ENCODE assay signal across 10 cellular contexts in the genomic region with DNA sequence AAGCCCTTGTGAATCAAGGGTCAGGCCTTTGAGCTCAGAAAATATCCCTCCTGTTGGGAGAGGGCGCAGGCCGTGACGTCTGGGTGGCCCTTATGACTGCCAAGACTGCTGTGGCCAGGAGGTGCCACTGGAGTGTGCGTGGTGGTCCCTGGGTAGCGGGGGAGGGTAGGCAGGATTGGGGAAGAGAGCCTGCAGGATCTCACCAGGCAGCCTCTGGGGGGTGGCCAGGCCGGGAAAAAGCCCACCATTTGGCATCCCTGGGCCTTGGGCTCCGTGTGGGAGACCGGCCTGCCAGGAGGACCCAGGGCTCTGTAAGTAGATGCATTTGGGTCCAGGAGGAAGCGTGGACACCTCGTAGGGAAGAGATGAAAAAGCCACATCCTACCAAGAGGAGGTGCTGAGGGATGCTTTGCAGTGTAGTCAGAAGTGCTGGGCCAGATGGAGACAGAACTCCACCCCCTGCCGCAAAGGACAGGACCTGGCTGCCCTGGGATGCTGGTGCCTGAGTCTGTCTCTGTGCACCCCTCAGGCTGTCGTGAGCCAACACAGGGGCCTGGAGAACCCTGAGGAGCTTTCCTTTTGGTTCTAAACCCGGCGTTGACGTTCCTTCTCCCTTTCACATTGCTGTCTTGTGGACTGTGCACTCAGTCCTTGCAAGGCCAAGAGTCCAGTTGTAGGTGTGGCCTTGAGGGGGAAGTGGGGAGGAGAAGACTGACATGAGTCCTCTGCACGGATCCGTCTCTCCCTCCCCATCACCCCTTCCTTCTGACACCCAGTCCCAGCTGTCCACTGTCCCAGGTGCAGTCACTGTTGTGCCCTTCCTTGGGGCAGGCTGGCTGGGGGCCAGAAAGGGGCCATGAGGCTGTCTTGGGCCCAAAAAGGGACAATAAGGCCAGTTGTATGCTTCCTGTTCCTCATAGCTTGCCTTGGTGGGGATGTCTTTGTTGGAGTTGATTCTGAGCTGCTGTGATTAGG. TPM values are rescaled to one million over a fixed set of nuclear protein-coding genes. Genes with fewer than 3 reads are reported as not detected.
DNase-seq lines count a peak whose midpoint lies in the region; ATAC-seq, FAIRE-seq and TF ChIP-seq lines count a peak whose summit lies in the region.
"Had no signal": no experiment of that assay in that cellular context is flagged by ENCODE, and none has a peak within 500 bp of the region (broad histone marks: within the 10 kb centered on the region; RNA-seq: fewer than 3 reads in every experiment).

No MANE protein-coding gene starts in this region.

- H3K79me2 ChIP-seq in DOHH2 (ENCODE audit: control insufficient read depth, low read length) (peaks cover 14% of the 10 kb centered on the region), H1 (ENCODE audit: control insufficient read depth in 1 of 2, insufficient read depth in 2 of 2, low read length in 2 of 2) (no peaks in the 10 kb centered on the region), parathyroid adenoma (no peaks in the 10 kb centered on the region)

- H3K4ac ChIP-seq in H1 (replicated peaks; ENCODE audit: insufficient read length, low read depth, low read length) = no peak overlapping the region

- no peak for FAIRE-seq in H1 (lab: Jason Lieb, UNC)
- FAIRE-seq: colon had no signal

- H2BK12ac ChIP-seq in H1 (ENCODE audit: low read depth, low read length) = no peak overlapping the region

- no peak overlapping the region for H2BK5ac ChIP-seq in H1 (ENCODE audit: low read depth, low read length)

- H3K36me3 ChIP-seq in DOHH2 (ENCODE audit: control insufficient read depth, low read length) (peaks cover 29% of the 10 kb centered on the region), H1 (ENCODE audit: control insufficient read depth in 2 of 4, insufficient read depth in 4 of 4, low read length in 3 of 4) (no peaks in the 10 kb centered on the region), parathyroid adenoma (ENCODE audit: control insufficient read depth, insufficient read depth, low read length) (no peaks in the 10 kb centered on the region)
- H3K36me3 ChIP-seq: prostate gland had no signal

- H2AFZ ChIP-seq in H1 (ENCODE audit: low read length) = no peak overlapping the region
- peak overlapping the region; percentile 57 for H2AFZ ChIP-seq in parathyroid adenoma

- no peak overlapping the region for H3K18ac ChIP-seq in H1 (ENCODE audit: extremely low read depth, low read length)

- POLR2A ChIA-PET in H1 (lab: Charles Lee; ENCODE audit: partially characterized antibody) = interaction anchor here (0.9 to 7.0 kb wide), 10 partner anchors 12 to 175 kb away, joined by 3 to 83 read pairs (median 5); partner anchors contain the start of genes ATF4 and MIEF1

- TF ChIP-seq CTCF in DOHH2 (IDR thresholded peaks at IDR 0.05; ENCODE audit: low read depth, low read length, poor library complexity, severe bottlenecking) (no peak), H1 (IDR thresholded peaks at IDR 0.05; ENCODE audit: control extremely low read depth in 1 of 3, insufficient read depth in 1 of 3, low read depth in 1 of 3, low read length in 3 of 3) (no peak), parathyroid adenoma (IDR thresholded peaks at IDR 0.05) (no peak)

- H3K4me2 ChIP-seq in DOHH2 (ENCODE audit: low read length) (peak overlapping the region; percentile 42), H1 (ENCODE audit: insufficient read depth in 1 of 2, low read depth in 2 of 2, low read length in 2 of 2) (peak overlapping the region; percentile 23 to 38; a peak in 1 of 4 replicates), parathyroid adenoma (ENCODE audit: low read length) (no peak overlapping the region)

- H3K79me1 ChIP-seq in H1 (ENCODE audit: low read depth, low read length) = no peaks in the 10 kb centered on the region

- peaks cover 8% of the 10 kb centered on the region; the same call in 1 of the 2 replicates for H3F3A ChIP-seq in DOHH2 (ENCODE audit: control insufficient read depth, insufficient read depth)

- 88% methylated on average over 14 of the region's 17 CpGs; no CpG with 5 or more reads in 1 of the 2 experiments for WGBS in H1 (ENCODE audit: extremely low coverage in 1 of 2, insufficient coverage in 1 of 2, insufficient read length in 1 of 2, insufficient replicate concordance in 2 of 2, low coverage in 1 of 2, low lambda C conversion rate in 2 of 2, missing lambda C conversion rate in 1 of 2), 2 experiments

- no peak for TF ChIP-seq POLR2A in H1 (IDR thresholded peaks at IDR 0.05; ENCODE audit: control extremely low read depth in 1 of 2, low read depth in 2 of 2, low read length in 2 of 2)

- DNase-seq in Jurkat, Clone E6-1 (ENCODE audit: low read depth, low spot score) = no peak
- DNase-seq in H1 (ENCODE audit: low read depth in 1 of 2, low spot score in 2 of 2) (no peak), GM03348 (ENCODE audit: low spot score) (no peak)
- DNase-seq in activated naive CD4-positive, alpha-beta T cell (lab: John Stamatoyannopoulos, UW) = no peak

- TF ChIP-seq RAD21 in H1 (IDR thresholded peaks at IDR 0.05 in 1 of 2, conservative IDR thresholded peaks at IDR 0.05 in 1 of 2; ENCODE audit: low read depth in 2 of 2, low read length in 2 of 2) = no peak

- H3K56ac ChIP-seq in H1 (replicated peaks; ENCODE audit: insufficient read length, low read depth, low read length) = no peak overlapping the region

- H3K9me2 ChIP-seq in DOHH2 (replicated peaks; ENCODE audit: control insufficient read depth, low read length) = no peaks in the 10 kb centered on the region

- H3K9me3 ChIP-seq in DOHH2 (ENCODE audit: control insufficient read depth, insufficient read depth, low read length) (no peaks in the 10 kb centered on the region), H1 (ENCODE audit: insufficient read depth in 2 of 2, low read depth in 1 of 2, low read length in 1 of 2) (no peaks in the 10 kb centered on the region), parathyroid adenoma (ENCODE audit: control insufficient read depth, low read length) (no peaks in the 10 kb centered on the region)
- H3K9me3 ChIP-seq: prostate gland had no signal

- no peak for ATAC-seq in HG02642 (IDR thresholded peaks at IDR 0.05; ENCODE audit: poor library complexity, unreplicated experiment)
- no peak for ATAC-seq in HG02870 (IDR thresholded peaks at IDR 0.05; ENCODE audit: unreplicated experiment)

- no peaks in the 10 kb centered on the region for H3K23me2 ChIP-seq in H1 (ENCODE audit: low read depth, low read length)

- H3K4me1 ChIP-seq in DOHH2 (ENCODE audit: control insufficient read depth, low read length) (peaks cover 25% of the 10 kb centered on the region), H1 (replicated peaks in 1 of 4; ENCODE audit: control insufficient read depth in 3 of 4, insufficient read depth in 4 of 4, low read length in 3 of 4) (peaks cover 0 to 6% (median 4%) of the 10 kb centered on the region in 4 experiments; a peak in 4 of 7 replicates), parathyroid adenoma (no peaks in the 10 kb centered on the region)
- H3K4me1 ChIP-seq: prostate gland had no signal

- no peak overlapping the region for H4K5ac ChIP-seq in H1 (ENCODE audit: insufficient read length, low read depth, low read length)

- no peak for TF ChIP-seq EP300 in H1 (IDR thresholded peaks at IDR 0.05; ENCODE audit: borderline replicate concordance in 1 of 2, low read depth in 2 of 2, low read length in 2 of 2)

- CTCF ChIA-PET in H1 (lab: Charles Lee; ENCODE audit: partially characterized antibody) = interaction anchor here (0.9 to 19.7 kb wide), 14 partner anchors 9 to 169 kb away, joined by 3 to 361 read pairs (median 3); partner anchors contain the start of gene RPS19BP1

- no peak overlapping the region for H2BK120ac ChIP-seq in H1 (replicated peaks; ENCODE audit: low read depth, low read length)

- H3K9ac ChIP-seq in H1 (replicated peaks in 1 of 4; ENCODE audit: extremely low read depth in 1 of 4, low read depth in 3 of 4, low read length in 3 of 4) (no peak overlapping the region), parathyroid adenoma (no peak overlapping the region)

- no peak overlapping the region for H3K14ac ChIP-seq in H1 (ENCODE audit: insufficient read length)

- no peak overlapping the region for H2AK5ac ChIP-seq in H1 (ENCODE audit: low read depth, low read length)

- no peak overlapping the region for H3K23ac ChIP-seq in H1 (ENCODE audit: insufficient read length)

- no peak overlapping the region for H4K91ac ChIP-seq in H1 (replicated peaks; ENCODE audit: insufficient read length, low read length)

- H3K27me3 ChIP-seq in DOHH2 (ENCODE audit: control insufficient read depth, low read length) (no peaks in the 10 kb centered on the region), H1 (replicated peaks in 1 of 4; ENCODE audit: control insufficient read depth in 3 of 4, extremely low read depth in 1 of 4, insufficient read depth in 3 of 4, low read length in 3 of 4) (peaks cover 0 to 8% (median 3%) of the 10 kb centered on the region in 4 experiments; a peak in 4 of 7 replicates), parathyroid adenoma (ENCODE audit: control insufficient read depth, insufficient read depth, low read length) (no peaks in the 10 kb centered on the region)

- H3K27ac ChIP-seq in DOHH2 (ENCODE audit: low read depth, low read length) = peak overlapping the region; percentile 45
- no peak overlapping the region for H3K27ac ChIP-seq in H1 (ENCODE audit: low read depth, low read length)
- no peak overlapping the region for H3K27ac ChIP-seq in parathyroid adenoma
- H3K27ac ChIP-seq: prostate gland had no signal

- H3K4me3 ChIP-seq in DOHH2 (ENCODE audit: low read length) (peak overlapping the region; percentile 18; the same call in 1 of the 2 replicates), H1 (ENCODE audit: extremely low read depth in 1 of 4, insufficient read depth in 2 of 4, low read depth in 3 of 4, low read length in 4 of 4) (no peak overlapping the region), parathyroid adenoma (ENCODE audit: low read depth, low read length) (no peak overlapping the region)
- peak overlapping the region; percentile 59 for H3K4me3 ChIP-seq in Jurkat, Clone E6-1 (ENCODE audit: low read length)
- H3K4me3 ChIP-seq: prostate gland had no signal

- H4K20me1 ChIP-seq in DOHH2 (ENCODE audit: control insufficient read depth, insufficient read depth, low read depth, low read length) = no peaks in the 10 kb centered on the region; the same call in 1 of the 2 replicates
- H4K20me1 ChIP-seq in H1 (replicated peaks in 1 of 2; ENCODE audit: control insufficient read depth in 1 of 2, insufficient read depth in 2 of 2, low read length in 2 of 2) = peaks cover 0 to 3% of the 10 kb centered on the region in 2 experiments

- H4K8ac ChIP-seq in H1 (ENCODE audit: extremely low read depth, insufficient read depth, low read length) = no peak overlapping the region

- no peak overlapping the region for H2BK20ac ChIP-seq in H1 (ENCODE audit: low read length)

- H2BK15ac ChIP-seq in H1 (ENCODE audit: low read length) = no peak overlapping the region

RNA-seq across cellular contexts. Expression of gene MIEF1, which starts 12.7 kb away (rescaled TPM):
- 23.0 TPM for polyA plus RNA-seq in Jurkat, Clone E6-1 (2012; ENCODE audit: insufficient read depth, insufficient read length)
- 31.4 and 32.7 TPM in 2 replicates for total RNA-seq in H1 (2021; fragmentation: NEBNext Ultra II Directional; extraction: Animal tissue kit (Norgen Biotek cat#: 25700))
- polyA plus RNA-seq in H1 (2011; rRNA removed) = 16.8 and 21.0 TPM in 2 replicates
- polyA plus RNA-seq in H1 (2011; cell fraction: cytosol; rRNA removed) = 16.4 TPM
- polyA plus RNA-seq in H1 (2011; cell fraction: nucleus; rRNA removed) = 18.5 TPM
- polyA plus RNA-seq in H1 (2012, experiment 1 of 2) = 22.0 to 25.2 TPM (median 22.9 TPM) in 4 replicates
- 14.3 TPM for polyA plus RNA-seq in H1 (2012, experiment 2 of 2)
- 18.5 TPM for polyA plus RNA-seq in H1 (2013, experiment 1 of 2)
- polyA plus RNA-seq in H1 (2013, experiment 2 of 2) = 18.4 TPM
- 36.0 and 36.1 TPM in 2 replicates for polyA minus RNA-seq in H1 (2011; rRNA and poly(A)+ RNA removed)
- polyA minus RNA-seq in H1 (2011; cell fraction: cytosol; rRNA and poly(A)+ RNA removed) = 17.9 TPM
- 17.9 TPM for polyA minus RNA-seq in H1 (2011; cell fraction: nucleus; rRNA and poly(A)+ RNA removed)

RNA-seq across cellular contexts. Expression of gene ATF4, which starts 31.0 kb away (rescaled TPM):
- 612 TPM for polyA plus RNA-seq in Jurkat, Clone E6-1 (2012; ENCODE audit: insufficient read depth, insufficient read length)
- total RNA-seq in H1 (2021; fragmentation: NEBNext Ultra II Directional; extraction: Animal tissue kit (Norgen Biotek cat#: 25700)) = 543 and 553 TPM in 2 replicates
- polyA plus RNA-seq in H1 (2011; rRNA removed) = 685 and 704 TPM in 2 replicates
- 868 TPM for polyA plus RNA-seq in H1 (2011; cell fraction: cytosol; rRNA removed)
- polyA plus RNA-seq in H1 (2011; cell fraction: nucleus; rRNA removed) = 703 TPM
- 598 to 685 TPM (median 617 TPM) in 4 replicates for polyA plus RNA-seq in H1 (2012, experiment 1 of 2)
- polyA plus RNA-seq in H1 (2012, experiment 2 of 2) = 699 TPM
- 476 TPM for polyA plus RNA-seq in H1 (2013, experiment 1 of 2)
- polyA plus RNA-seq in H1 (2013, experiment 2 of 2) = 475 TPM
- polyA minus RNA-seq in H1 (2011; rRNA and poly(A)+ RNA removed) = 314 and 359 TPM in 2 replicates
- 150 TPM for polyA minus RNA-seq in H1 (2011; cell fraction: cytosol; rRNA and poly(A)+ RNA removed)
- polyA minus RNA-seq in H1 (2011; cell fraction: nucleus; rRNA and poly(A)+ RNA removed) = 255 TPM

RNA-seq across cellular contexts. Expression of gene MGAT3, which starts 32.6 kb away (rescaled TPM):
- polyA plus RNA-seq in Jurkat, Clone E6-1 (2012; ENCODE audit: insufficient read depth, insufficient read length) = 2.3 TPM
- 8.5 and 9.2 TPM in 2 replicates for total RNA-seq in H1 (2021; fragmentation: NEBNext Ultra II Directional; extraction: Animal tissue kit (Norgen Biotek cat#: 25700))
- polyA plus RNA-seq in H1 (2011; rRNA removed) = 4.3 and 6.3 TPM in 2 replicates
- 4.7 TPM for polyA plus RNA-seq in H1 (2011; cell fraction: cytosol; rRNA removed)
- polyA plus RNA-seq in H1 (2011; cell fraction: nucleus; rRNA removed) = 6.4 TPM
- polyA plus RNA-seq in H1 (2012, experiment 1 of 2) = 6.4 to 8.6 TPM (median 7.1 TPM) in 4 replicates
- polyA plus RNA-seq in H1 (2012, experiment 2 of 2) = 5.9 TPM
- 5.5 TPM for polyA plus RNA-seq in H1 (2013, experiment 1 of 2)
- polyA plus RNA-seq in H1 (2013, experiment 2 of 2) = 5.2 TPM
- polyA minus RNA-seq in H1 (2011; rRNA and poly(A)+ RNA removed) = 5.9 and 6.3 TPM in 2 replicates
- polyA minus RNA-seq in H1 (2011; cell fraction: cytosol; rRNA and poly(A)+ RNA removed) = 7.0 TPM
- 4.2 TPM for polyA minus RNA-seq in H1 (2011; cell fraction: nucleus; rRNA and poly(A)+ RNA removed)

RNA-seq across cellular contexts. Expression of gene RPS19BP1, which starts 43.2 kb away (rescaled TPM):
- 95.4 TPM for polyA plus RNA-seq in Jurkat, Clone E6-1 (2012; ENCODE audit: insufficient read depth, insufficient read length)
- total RNA-seq in H1 (2021; fragmentation: NEBNext Ultra II Directional; extraction: Animal tissue kit (Norgen Biotek cat#: 25700)) = 77.5 and 77.9 TPM in 2 replicates
- polyA plus RNA-seq in H1 (2011; rRNA removed) = 97.9 and 120 TPM in 2 replicates
- polyA plus RNA-seq in H1 (2011; cell fraction: cytosol; rRNA removed) = 120 TPM
- polyA plus RNA-seq in H1 (2011; cell fraction: nucleus; rRNA removed) = 94.6 TPM
- polyA plus RNA-seq in H1 (2012, experiment 1 of 2) = 79.6 to 99.4 TPM (median 89.0 TPM) in 4 replicates
- 100 TPM for polyA plus RNA-seq in H1 (2012, experiment 2 of 2)
- polyA plus RNA-seq in H1 (2013, experiment 1 of 2) = 71.2 TPM
- 71.6 TPM for polyA plus RNA-seq in H1 (2013, experiment 2 of 2)
- polyA minus RNA-seq in H1 (2011; rRNA and poly(A)+ RNA removed) = 7.8 and 8.1 TPM in 2 replicates
- polyA minus RNA-seq in H1 (2011; cell fraction: cytosol; rRNA and poly(A)+ RNA removed) = 16.2 TPM
- 23.8 TPM for polyA minus RNA-seq in H1 (2011; cell fraction: nucleus; rRNA and poly(A)+ RNA removed)

Comparison
In these comparisons a context has a peak if more than half of its experiments do, and no peak if none do; other contexts are left out.
1. H3K4me3 ChIP-seq: peak in DOHH2 (single experiment) and Jurkat, Clone E6-1 (single experiment); none in H1 (0 of 4) and parathyroid adenoma (single experiment).